Comparison of ENCODE assay signal across 8 cellular contexts in genomic region chr4:147057631-147057980, GRCh38.
DNase-seq lines count a peak whose midpoint lies in the region; TF ChIP-seq lines count a peak whose summit lies in the region.

No MANE protein-coding gene starts in this region.

- no peaks in the 10 kb centered on the region for H3K36me3 ChIP-seq in DOHH2 (ENCODE audit: control insufficient read depth, low read length)
- H3K36me3 ChIP-seq in MM.1S (replicated peaks; ENCODE audit: insufficient read depth, low read length): no peaks in the 10 kb centered on the region
- H3K36me3 ChIP-seq in colonic mucosa: no peaks in the 10 kb centered on the region
- no peaks in the 10 kb centered on the region for H3K36me3 ChIP-seq in neutrophil

- 0 out of 2 replicates have a peak, but pooled peaks cover 2% of the 10 kb centered on the region for H3K27me3 ChIP-seq in DOHH2 (ENCODE audit: control insufficient read depth, low read length)
- no peaks in the 10 kb centered on the region for H3K27me3 ChIP-seq in MM.1S (replicated peaks; ENCODE audit: insufficient read depth, low read length)
- H3K27me3 ChIP-seq in colonic mucosa: no peaks in the 10 kb centered on the region
- peaks cover 7% of the 10 kb centered on the region for H3K27me3 ChIP-seq in neutrophil

- H3K9me2 ChIP-seq in DOHH2 (replicated peaks; ENCODE audit: control insufficient read depth, low read length): no peaks in the 10 kb centered on the region
- H3K9me2 ChIP-seq in MM.1S (replicated peaks; ENCODE audit: insufficient read depth, low read length): no peaks in the 10 kb centered on the region

- H3K9me3 ChIP-seq in DOHH2 (ENCODE audit: control insufficient read depth, insufficient read depth, low read length): 0 out of 2 replicates have a peak, but pooled peaks cover 3% of the 10 kb centered on the region
- no peaks in the 10 kb centered on the region for H3K9me3 ChIP-seq in MM.1S (replicated peaks; ENCODE audit: insufficient read depth, low read length)
- no peaks in the 10 kb centered on the region for H3K9me3 ChIP-seq in colonic mucosa
- no peaks in the 10 kb centered on the region for H3K9me3 ChIP-seq in neutrophil

- H3K4me1 ChIP-seq in DOHH2 (ENCODE audit: control insufficient read depth, low read length) (peaks cover 7% of the 10 kb centered on the region), MM.1S (ENCODE audit: low read length) (no peaks in the 10 kb centered on the region), colonic mucosa (no peaks in the 10 kb centered on the region), neutrophil (ENCODE audit: control insufficient read depth in 1 of 2, insufficient read depth in 1 of 2, low read depth in 1 of 2, low read length in 1 of 2) (no peaks in the 10 kb centered on the region)

- TF ChIP-seq CTCF in DOHH2 (IDR thresholded peaks at IDR 0.05; ENCODE audit: low read depth, low read length, poor library complexity, severe bottlenecking) (no peak), MM.1S (IDR thresholded peaks at IDR 0.05; ENCODE audit: low read length) (no peak), colonic mucosa (IDR thresholded peaks at IDR 0.05) (no peak), neutrophil (IDR thresholded peaks at IDR 0.05) (no peak)

- H3K9ac ChIP-seq in MM.1S (ENCODE audit: low read length) (no peak overlapping the region), colonic mucosa (ENCODE audit: low read depth in 2 of 2, low read length in 2 of 2) (no peak overlapping the region)

- H3K27ac ChIP-seq in DOHH2 (ENCODE audit: low read depth, low read length) (no peak overlapping the region), MM.1S (ENCODE audit: low read length) (no peak overlapping the region), colonic mucosa (no peak overlapping the region), neutrophil (no peak overlapping the region)

- H4K20me1 ChIP-seq in DOHH2 (ENCODE audit: control insufficient read depth, insufficient read depth, low read depth, low read length): no peaks in the 10 kb centered on the region
- no peaks in the 10 kb centered on the region for H4K20me1 ChIP-seq in MM.1S (ENCODE audit: insufficient read depth, low read length)

- peak overlapping the region; percentile 28 for H2AFZ ChIP-seq in MM.1S (ENCODE audit: low read length)

- H3F3A ChIP-seq in DOHH2 (ENCODE audit: control insufficient read depth, insufficient read depth) (no peaks in the 10 kb centered on the region), MM.1S (ENCODE audit: insufficient read depth, low read length) (no peaks in the 10 kb centered on the region)

- DNase-seq in MM.1S (no peak), colonic mucosa (no peak), C1 segment of cervical spinal cord (lab: John Stamatoyannopoulos, UW) (no peak), COLO668 (lab: John Stamatoyannopoulos, UW; ENCODE audit: unreplicated experiment) (no peak), KG1 (lab: John Stamatoyannopoulos, UW) (no peak)
- no peak for DNase-seq in activated CD4-positive, alpha-beta T cell treated with anti-CD3 and anti-CD28 coated beads, Interleukin-2, amount 50 U/mL, for 48 hours

- H3K4me2 ChIP-seq in DOHH2 (ENCODE audit: low read length) (peak overlapping the region; percentile 26), MM.1S (ENCODE audit: low read depth, low read length) (peak overlapping the region; percentile 62)

- intact Hi-C loops in colonic mucosa (cut with DNase I): no loop called here

- H3K4me3 ChIP-seq in DOHH2 (ENCODE audit: low read length) (peak overlapping the region; percentile 5; the same call in 1 of the 2 replicates), MM.1S (ENCODE audit: low read length) (peak overlapping the region; percentile 36; the same call in 1 of the 2 replicates), colonic mucosa (peak overlapping the region; percentile 17), neutrophil (ENCODE audit: low read depth in 1 of 2, low read length in 1 of 2) (peak overlapping the region; percentile 16 to 26)

- no peaks in the 10 kb centered on the region for H3K79me2 ChIP-seq in DOHH2 (ENCODE audit: control insufficient read depth, low read length)
- H3K79me2 ChIP-seq in MM.1S (ENCODE audit: low read length): no peaks in the 10 kb centered on the region
